Comparison of ENCODE assay signal across 2 cellular contexts in the genomic region with DNA sequence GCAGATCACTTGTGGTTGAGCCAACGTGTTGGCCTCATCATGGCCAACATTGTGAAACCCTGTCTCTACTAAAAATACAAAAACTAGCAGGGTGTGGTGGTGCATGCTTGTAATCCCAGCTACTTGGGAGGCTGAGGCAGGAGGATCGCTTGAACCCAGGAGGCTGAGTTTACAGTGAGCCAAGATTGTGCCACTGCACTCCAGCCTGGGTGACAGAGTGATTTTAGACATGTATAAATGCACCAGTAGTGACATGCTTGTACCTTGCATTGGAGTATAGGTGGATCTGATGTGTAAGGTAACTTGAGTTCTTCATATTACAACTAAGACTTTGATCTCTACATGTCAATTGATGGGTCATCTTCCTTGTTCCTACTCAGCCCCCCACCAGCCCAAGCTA.
DNase-seq lines count a peak whose midpoint lies in the region; ATAC-seq, FAIRE-seq and TF ChIP-seq lines count a peak whose summit lies in the region.
"Not testable (repeated sequence)": the region's sequence is repeated elsewhere in the genome, so short reads cannot be mapped to it uniquely, and the experiment has no call there.

No MANE protein-coding gene starts in this region.

- H2AFZ ChIP-seq in HepG2 (ENCODE audit: low read length), result not testable (repeated sequence)

- not testable (repeated sequence) for H3K27me3 ChIP-seq in HepG2 (ENCODE audit: control insufficient read depth in 1 of 2, insufficient read depth in 2 of 2, low read length in 2 of 2)

- not testable (repeated sequence) for ATAC-seq in HepG2

- not testable (repeated sequence) for TF ChIP-seq CTCF in HepG2 (CRISPR knock-in tag; IDR thresholded peaks at IDR 0.05)

- not testable (repeated sequence) for H3K4me2 ChIP-seq in HepG2 (ENCODE audit: low read depth, low read length)

- not testable (repeated sequence) for TF ChIP-seq RAD21 in HepG2 (CRISPR knock-in tag; IDR thresholded peaks at IDR 0.05)

- H3K4me1 ChIP-seq in HepG2 (ENCODE audit: insufficient read depth, low read length), result peaks cover 25% of the 10 kb centered on the region

- H4K20me1 ChIP-seq in HepG2 (ENCODE audit: insufficient read depth, low read length), result not testable (repeated sequence)

- peak; percentile 35 for DNase-seq in MV-4-11 (lab: John Stamatoyannopoulos, UW)
- not testable (repeated sequence) for DNase-seq in HepG2 (ENCODE audit: low spot score)

- H3K4me3 ChIP-seq in HepG2 (replicated peaks in 1 of 3; ENCODE audit: insufficient read depth in 1 of 3, low read depth in 2 of 3, low read length in 3 of 3), result not testable (repeated sequence)

- not testable (repeated sequence) for BruUV-seq in HepG2 (replicated peaks; lab: Mats Ljungman, UMichigan)

- H3K9ac ChIP-seq in HepG2 (ENCODE audit: insufficient read depth, low read depth, low read length), result not testable (repeated sequence)

- not testable (repeated sequence) for TF ChIP-seq EP300 in HepG2 (IDR thresholded peaks at IDR 0.05; ENCODE audit: low read depth in 2 of 2, low read length in 2 of 2); HepG2 (CRISPR knock-in tag; IDR thresholded peaks at IDR 0.05; ENCODE audit: borderline replicate concordance)

- 97% methylated on average over 2 of the region's 2 CpGs for WGBS in HepG2 (ENCODE audit: low lambda C conversion rate)

- CTCF ChIA-PET in HepG2 (lab: Yijun Ruan, JAX; ENCODE audit: low intra/inter-chr PET ratio, low total read pairs), result not testable (repeated sequence)

- POLR2A ChIA-PET in HepG2 (lab: Yijun Ruan, JAX), result not testable (repeated sequence)

- not testable (repeated sequence) for TF ChIP-seq POLR2A in HepG2 (IDR thresholded peaks at IDR 0.05; ENCODE audit: insufficient read depth in 1 of 2, low read depth in 2 of 2, low read length in 2 of 2)

- H3K36me3 ChIP-seq in HepG2 (replicated peaks in 1 of 2; ENCODE audit: control insufficient read depth in 1 of 2, insufficient read depth in 2 of 2, low read length in 2 of 2), result not testable (repeated sequence)

- intact Hi-C loops in HepG2 (cut with micrococcal nuclease; ENCODE audit: unreplicated experiment), result not testable (repeated sequence)

- not testable (repeated sequence) for H3K9me3 ChIP-seq in HepG2 (ENCODE audit: low read length)

- not testable (repeated sequence) for H3K79me2 ChIP-seq in HepG2 (ENCODE audit: insufficient read depth, low read length)

- FAIRE-seq in HepG2 (lab: Jason Lieb, UNC), result not testable (repeated sequence)

- in situ Hi-C loops in HepG2 (cut with HindIII; ENCODE audit: extremely low pct_ligation_motif_present, low pct_unique_long_range_greater_than_20kb), result not testable (repeated sequence)

- H3K27ac ChIP-seq in HepG2 (ENCODE audit: extremely low read length, insufficient read depth, low read length), result not testable (repeated sequence)

TF ChIP-seq in HepG2, 621 proteins besides CTCF, POLR2A, EP300 and RAD21:
- TF ChIP-seq, protein P1, sequence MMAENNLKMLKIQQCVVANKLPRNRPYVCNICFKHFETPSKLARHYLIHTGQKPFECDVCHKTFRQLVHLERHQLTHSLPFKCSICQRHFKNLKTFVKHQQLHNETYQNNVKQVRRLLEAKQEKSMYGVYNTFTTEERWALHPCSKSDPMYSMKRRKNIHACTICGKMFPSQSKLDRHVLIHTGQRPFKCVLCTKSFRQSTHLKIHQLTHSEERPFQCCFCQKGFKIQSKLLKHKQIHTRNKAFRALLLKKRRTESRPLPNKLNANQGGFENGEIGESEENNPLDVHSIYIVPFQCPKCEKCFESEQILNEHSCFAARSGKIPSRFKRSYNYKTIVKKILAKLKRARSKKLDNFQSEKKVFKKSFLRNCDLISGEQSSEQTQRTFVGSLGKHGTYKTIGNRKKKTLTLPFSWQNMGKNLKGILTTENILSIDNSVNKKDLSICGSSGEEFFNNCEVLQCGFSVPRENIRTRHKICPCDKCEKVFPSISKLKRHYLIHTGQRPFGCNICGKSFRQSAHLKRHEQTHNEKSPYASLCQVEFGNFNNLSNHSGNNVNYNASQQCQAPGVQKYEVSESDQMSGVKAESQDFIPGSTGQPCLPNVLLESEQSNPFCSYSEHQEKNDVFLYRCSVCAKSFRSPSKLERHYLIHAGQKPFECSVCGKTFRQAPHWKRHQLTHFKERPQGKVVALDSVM (CRISPR knock-in tag; IDR thresholded peaks at IDR 0.05), result peak; percentile 73; the same call in 1 of the 2 replicates
- peak; percentile 50; the same call in 1 of the 2 replicates for TF ChIP-seq ZMYM3 (CRISPR knock-in tag; IDR thresholded peaks at IDR 0.05)
